2 cellular contexts compared by ENCODE assay signal in genomic region chr3:196348698-196349097, GRCh38.
TF ChIP-seq lines count a peak whose summit lies in the region.

No MANE protein-coding gene starts in this region.

TF ChIP-seq in K562, 482 proteins besides CTCF, POLR2A, EP300 and RAD21:
- TF ChIP-seq ZNF41 (CRISPR knock-in tag; conservative IDR thresholded peaks at IDR 0.05) (no peak), ZNF398 (CRISPR knock-in tag; IDR thresholded peaks at IDR 0.05) (no peak), SNIP1 (IDR thresholded peaks at IDR 0.05; ENCODE audit: low read depth) (no peak), ZNF274 (IDR thresholded peaks at IDR 0.05; ENCODE audit: borderline replicate concordance, low read depth, low read length) (no peak), POLR2G (IDR thresholded peaks at IDR 0.05; ENCODE audit: low read depth, low read length) (no peak), LEF1 (IDR thresholded peaks at IDR 0.05) (no peak), HINFP (tag; conservative IDR thresholded peaks at IDR 0.05; ENCODE audit: low read depth) (no peak), ZNF347 (CRISPR knock-in tag; IDR thresholded peaks at IDR 0.05; ENCODE audit: low read depth) (no peak), STAT5B (CRISPR knock-in tag; IDR thresholded peaks at IDR 0.05) (no peak), SIRT6 (IDR thresholded peaks at IDR 0.05; ENCODE audit: low read depth, low read length) (no peak), TRIM24 (IDR thresholded peaks at IDR 0.05) (no peak), RFX5 (IDR thresholded peaks at IDR 0.05; ENCODE audit: low read depth, low read length) (no peak), MXD1 (CRISPR knock-in tag; IDR thresholded peaks at IDR 0.05; ENCODE audit: borderline replicate concordance, poor library complexity, severe bottlenecking) (no peak), FOSL1 (tag; conservative IDR thresholded peaks at IDR 0.05) (no peak), EGR1 (conservative IDR thresholded peaks at IDR 0.05) (no peak)
TF ChIP-seq in K562: peak in this region for 0.

TF ChIP-seq in SK-N-SH treated with all-trans-retinoic acid at 6 μM for 48 hours, 23 proteins besides CTCF, POLR2A, EP300 and RAD21:
- TF ChIP-seq SNAI2 (CRISPR knock-in tag; IDR thresholded peaks at IDR 0.05) (no peak), ZNF8 (CRISPR knock-in tag; IDR thresholded peaks at IDR 0.05) (no peak)
